Comparison of ENCODE assay signal across 15 cellular contexts in the genomic region with DNA sequence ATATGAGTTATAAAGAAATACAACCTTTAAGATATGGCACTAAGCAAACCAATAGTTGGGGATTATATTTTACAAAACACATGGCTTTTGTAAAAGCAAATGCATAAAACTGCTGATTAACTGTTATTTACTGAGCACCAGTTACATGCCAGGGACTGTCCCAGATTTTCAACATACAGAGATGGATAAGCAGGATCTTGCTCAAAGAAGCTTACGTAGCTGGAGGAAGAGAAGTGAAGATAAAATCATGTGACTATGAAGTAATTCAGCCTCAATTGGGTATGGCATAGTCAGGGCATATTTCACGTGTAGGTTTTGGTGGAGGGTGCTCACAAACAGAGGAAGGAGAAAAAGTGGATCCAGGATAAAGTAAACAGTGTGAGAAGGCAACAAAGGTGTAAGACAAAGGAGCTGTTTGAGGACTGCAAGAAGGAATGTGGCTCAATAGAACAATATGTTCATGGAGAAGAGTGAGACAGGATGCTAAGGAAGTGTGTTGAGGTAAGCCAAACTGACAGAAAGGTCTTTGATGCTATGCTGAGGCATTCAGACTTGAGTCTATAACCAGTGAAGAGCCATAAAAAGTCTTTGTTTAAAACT.
DNase-seq lines count a peak whose midpoint lies in the region; ATAC-seq and TF ChIP-seq lines count a peak whose summit lies in the region.
"Had no signal": no experiment of that assay in that cellular context is flagged by ENCODE, and none has a peak within 500 bp of the region (broad histone marks: within the 10 kb centered on the region; RNA-seq: fewer than 3 reads in every experiment).

No MANE protein-coding gene starts in this region.

- no peak overlapping the region for H3K4me3 ChIP-seq in HEK293 (ENCODE audit: low read depth, low read length)
- no peak overlapping the region for H3K4me3 ChIP-seq in cardiac fibroblast (replicated peaks in 1 of 2; ENCODE audit: low read depth in 2 of 2, low read length in 2 of 2)
- H3K4me3 ChIP-seq: GM23248, K562, PC-9 had no signal

- no peak overlapping the region for H3K27ac Mint-ChIP-seq in activated CD4-positive, alpha-beta memory T cell treated with anti-CD3 and anti-CD28 coated beads, Interleukin-2, amount 10 ng/mL, durations not matched to agents 7 days and 5 days
- H3K27ac Mint-ChIP-seq: B cell; CD4-positive, alpha-beta T cell; HFFc6 had no signal

- peak overlapping the region; percentile 14; the same call in 1 of the 2 replicates for H3K27ac ChIP-seq in 22Rv1
- H3K27ac ChIP-seq in HEK293 (ENCODE audit: extremely low read depth, low read depth, low read length): peak overlapping the region; percentile 6
- H3K27ac ChIP-seq: GM23248, PC-9 had no signal

- no peaks in the 10 kb centered on the region for H3K4me1 Mint-ChIP-seq in activated CD4-positive, alpha-beta memory T cell treated with anti-CD3 and anti-CD28 coated beads, Interleukin-2, amount 10 ng/mL, durations not matched to agents 7 days and 5 days
- H3K4me1 Mint-ChIP-seq: B cell had no signal

- no peaks in the 10 kb centered on the region for H3K36me3 Mint-ChIP-seq in activated CD4-positive, alpha-beta memory T cell treated with anti-CD3 and anti-CD28 coated beads, Interleukin-2, amount 10 ng/mL, durations not matched to agents 7 days and 5 days (ENCODE audit: low read depth)

- H3K27me3 Mint-ChIP-seq in activated CD4-positive, alpha-beta memory T cell treated with anti-CD3 and anti-CD28 coated beads, Interleukin-2, amount 10 ng/mL, durations not matched to agents 7 days and 5 days: no peaks in the 10 kb centered on the region
- H3K27me3 Mint-ChIP-seq: B cell; CD4-positive, alpha-beta T cell had no signal

- no peak overlapping the region for H3K4me3 Mint-ChIP-seq in activated CD4-positive, alpha-beta memory T cell treated with anti-CD3 and anti-CD28 coated beads, Interleukin-2, amount 10 ng/mL, durations not matched to agents 7 days and 5 days
- H3K4me3 Mint-ChIP-seq: B cell; CD4-positive, alpha-beta T cell; HFFc6 had no signal

- TF ChIP-seq CTCF in 22Rv1 (IDR thresholded peaks at IDR 0.05) (no peak), HEK293 (tag by site-specific recombination; IDR thresholded peaks at IDR 0.05) (no peak), cardiac fibroblast (IDR thresholded peaks at IDR 0.05; ENCODE audit: low read depth, low read length) (no peak)

- H3K9me3 Mint-ChIP-seq in activated CD4-positive, alpha-beta memory T cell treated with anti-CD3 and anti-CD28 coated beads, Interleukin-2, amount 10 ng/mL, durations not matched to agents 7 days and 5 days: no peaks in the 10 kb centered on the region
- H3K9me3 Mint-ChIP-seq: CD4-positive, alpha-beta T cell had no signal

- POLR2A ChIA-PET in HEK293 (lab: Yijun Ruan, JAX): no interaction called here
- POLR2A ChIA-PET in activated CD4-positive, alpha-beta memory T cell treated with anti-CD3 and anti-CD28 coated beads, Interleukin-2, amount 10 ng/mL, durations not matched to agents 7 days and 5 days (lab: Charles Lee): no interaction called here

- H3K36me3 ChIP-seq in HEK293 (ENCODE audit: control insufficient read depth in 2 of 2, insufficient read depth in 1 of 2, low read length in 2 of 2): no peaks in the 10 kb centered on the region

- DNase-seq in cardiac fibroblast (ENCODE audit: low read depth in 2 of 2): peak; percentile 47 to 55
- no peak for DNase-seq in left colon
- DNase-seq in activated CD4-positive, alpha-beta memory T cell treated with anti-CD3 and anti-CD28 coated beads, Interleukin-2, amount 10 ng/mL, durations not matched to agents 7 days and 5 days: no peak
- DNase-seq in LoVo (ENCODE audit: low spot score): no peak
- DNase-seq in COLO668 (lab: John Stamatoyannopoulos, UW; ENCODE audit: unreplicated experiment): no peak
- DNase-seq: CD4-positive, alpha-beta T cell; GM23248; HFFc6; PC-9 had no signal

- peaks cover 15% of the 10 kb centered on the region for H3K4me1 ChIP-seq in HEK293 (ENCODE audit: control insufficient read depth, insufficient read depth, low read length)

- no peaks in the 10 kb centered on the region for H3K9me3 ChIP-seq in HEK293 (ENCODE audit: control insufficient read depth, insufficient read depth, low read depth, low read length)

- peak; percentile 21 for ATAC-seq in left colon
- no peak for ATAC-seq in HG02970 (IDR thresholded peaks at IDR 0.05; ENCODE audit: low FRiP score, unreplicated experiment)
- ATAC-seq: K562, Right ventricle myocardium inferior had no signal

- intact Hi-C loops in left colon (cut with DNase I, micrococcal nuclease): no loop called here

- CTCF ChIA-PET in HEK293 (lab: Yijun Ruan, JAX): interaction anchor here (0.7 to 2.1 kb wide), 4 partner anchors 26 to 647 kb away, joined by 3 to 8 read pairs (median 4); no protein-coding TSS in a partner anchor
- CTCF ChIA-PET in activated CD4-positive, alpha-beta memory T cell treated with anti-CD3 and anti-CD28 coated beads, Interleukin-2, amount 10 ng/mL, durations not matched to agents 7 days and 5 days (lab: Charles Lee): no interaction called here

TF ChIP-seq in HEK293, 187 proteins besides CTCF, POLR2A, EP300 and RAD21:
- TF ChIP-seq HIC1 (tag by site-specific recombination; IDR thresholded peaks at IDR 0.05) (no peak), BCL11A (tag by site-specific recombination; IDR thresholded peaks at IDR 0.05; ENCODE audit: low read depth) (no peak), ZSCAN16 (tag by site-specific recombination; IDR thresholded peaks at IDR 0.05) (no peak), ZNF324 (tag by site-specific recombination; IDR thresholded peaks at IDR 0.05) (no peak), ZNF670 (tag by site-specific recombination; IDR thresholded peaks at IDR 0.05; ENCODE audit: low read depth) (no peak), ZNF157 (tag by site-specific recombination; IDR thresholded peaks at IDR 0.05) (no peak), GLI2 (tag by site-specific recombination; IDR thresholded peaks at IDR 0.05; ENCODE audit: borderline replicate concordance, low read depth) (no peak), PRDM6 (tag by site-specific recombination; IDR thresholded peaks at IDR 0.05) (no peak), ZNF791 (tag by site-specific recombination; IDR thresholded peaks at IDR 0.05) (no peak), PRDM1 (tag by site-specific recombination; IDR thresholded peaks at IDR 0.05) (no peak), KLF10 (tag by site-specific recombination; IDR thresholded peaks at IDR 0.05) (no peak), ZNF221 (tag by site-specific recombination; IDR thresholded peaks at IDR 0.05; ENCODE audit: borderline replicate concordance) (no peak), ZNF664 (tag by site-specific recombination; IDR thresholded peaks at IDR 0.05) (no peak)

Comparison
In these comparisons a context has a peak if more than half of its experiments do, and no peak if none do; other contexts are left out.
1. DNase-seq: peak in cardiac fibroblast (2 of 2); none in left colon (0 of 2), activated CD4-positive, alpha-beta memory T cell treated with anti-CD3 and anti-CD28 coated beads, Interleukin-2, amount 10 ng/mL, durations not matched to agents 7 days and 5 days (single experiment), LoVo (single experiment) and COLO668 (single experiment).